Comparison of ENCODE assay signal across 19 cellular contexts in genomic region chr12:38099686-38100085, GRCh38.
DNase-seq lines count a peak whose midpoint lies in the region; ATAC-seq and TF ChIP-seq lines count a peak whose summit lies in the region.
"Had no signal": no experiment of that assay in that cellular context is flagged by ENCODE, and none has a peak within 500 bp of the region (broad histone marks: within the 10 kb centered on the region; RNA-seq: fewer than 3 reads in every experiment).

No MANE protein-coding gene starts in this region.

- no peaks in the 10 kb centered on the region for H3K4me1 ChIP-seq in mesendoderm (ENCODE audit: control insufficient read depth, low read depth, low read length)
- H3K4me1 ChIP-seq: BE2C; BLaER1 treated with 17β-estradiol and CSF1 and Interleukin-3, amounts not matched to agents 10 nM and 100 nM had no signal

- TF ChIP-seq CTCF in mesothelial cell of epicardium (IDR thresholded peaks at IDR 0.05; ENCODE audit: unreplicated experiment): no peak

- H3K18ac ChIP-seq in mesendoderm (ENCODE audit: low read length): no peak overlapping the region

- no peaks in the 10 kb centered on the region for H3K79me2 ChIP-seq in mesendoderm (ENCODE audit: control insufficient read depth, insufficient read depth, low read length)

- no peak overlapping the region for H2BK120ac ChIP-seq in mesendoderm (ENCODE audit: low read depth, low read length)

- peak; percentile 27 for ATAC-seq in stimulated activated memory B cell treated with anti-CD40 and anti-IgM and Interleukin-4, amounts not matched to agents 10 μg/mL and 1 μg/mL and 100 μg/mL, for 72 hours
- ATAC-seq in SK-N-SH treated with all-trans-retinoic acid at 6 μM for 48 hours: no peak

- no peak overlapping the region for H3K9ac ChIP-seq in mesendoderm (ENCODE audit: low read length)
- H3K9ac ChIP-seq: BLaER1 treated with 17β-estradiol and CSF1 and Interleukin-3, amounts not matched to agents 10 nM and 100 nM had no signal

- no peak overlapping the region for H3K4me3 Mint-ChIP-seq in stimulated activated memory B cell treated with anti-CD40 and anti-IgM and Interleukin-4, amounts not matched to agents 10 μg/mL and 1 μg/mL and 100 μg/mL, for 72 hours
- no peak overlapping the region for H3K4me3 Mint-ChIP-seq in mesothelial cell of epicardium
- H3K4me3 Mint-ChIP-seq: CD14-positive monocyte; CD4-positive, alpha-beta T cell; CD8-positive, alpha-beta memory T cell had no signal

- H4K5ac ChIP-seq in mesendoderm (ENCODE audit: low read length): no peak overlapping the region

- no peak overlapping the region for H2BK5ac ChIP-seq in mesendoderm (ENCODE audit: low read length)

- H3K4me1 Mint-ChIP-seq in stimulated activated memory B cell treated with anti-CD40 and anti-IgM and Interleukin-4, amounts not matched to agents 10 μg/mL and 1 μg/mL and 100 μg/mL, for 72 hours: no peaks in the 10 kb centered on the region
- H3K4me1 Mint-ChIP-seq in mesothelial cell of epicardium: no peaks in the 10 kb centered on the region
- H3K4me1 Mint-ChIP-seq: CD14-positive monocyte; CD8-positive, alpha-beta memory T cell had no signal

- H3K4me3 ChIP-seq in H7 (ENCODE audit: insufficient read depth, low read depth, low read length): no peak overlapping the region
- H3K4me3 ChIP-seq in mesendoderm (ENCODE audit: low read length): no peak overlapping the region
- H3K4me3 ChIP-seq: BLaER1 treated with 17β-estradiol and CSF1 and Interleukin-3, amounts not matched to agents 10 nM and 100 nM had no signal

- peak; percentile 14 for DNase-seq in H7
- peak; percentile 0 for DNase-seq in mesendoderm
- no peak for DNase-seq in mesothelial cell of epicardium (ENCODE audit: low spot score in 2 of 2, unreplicated experiment in 2 of 2)
- DNase-seq in ACHN: no peak
- DNase-seq: AML-193; BE2C; CD4-positive, alpha-beta T cell; CD8-positive, alpha-beta memory T cell; DMS 273 treated with DMSO at 0.1 percent for 48 hours; DMS53; DMS79 treated with DMSO at 0.1 percent for 48 hours; GF-D8; GOT3; HCEC 1CT had no signal

- H3K4ac ChIP-seq in mesendoderm (ENCODE audit: low read depth, low read length): no peak overlapping the region

- H2BK15ac ChIP-seq in mesendoderm (replicated peaks; ENCODE audit: low read depth): no peak overlapping the region

- no peak overlapping the region for H3K4me2 ChIP-seq in mesendoderm (ENCODE audit: low read length)
- H3K4me2 ChIP-seq: BLaER1 treated with 17β-estradiol and CSF1 and Interleukin-3, amounts not matched to agents 10 nM and 100 nM had no signal

- no peaks in the 10 kb centered on the region for H3K79me1 ChIP-seq in mesendoderm (ENCODE audit: low read length)

- WGBS in mesendoderm (ENCODE audit: extremely low coverage, insufficient coverage, low lambda C conversion rate): no CpG with 5 or more reads among the region's 19 CpGs

- H3K27ac ChIP-seq in mesendoderm (ENCODE audit: low read depth, low read length): no peak overlapping the region
- H3K27ac ChIP-seq: 22Rv1; BLaER1 treated with 17β-estradiol and CSF1 and Interleukin-3, amounts not matched to agents 10 nM and 100 nM had no signal

- no peaks in the 10 kb centered on the region for H3K27me3 Mint-ChIP-seq in stimulated activated memory B cell treated with anti-CD40 and anti-IgM and Interleukin-4, amounts not matched to agents 10 μg/mL and 1 μg/mL and 100 μg/mL, for 72 hours
- no peaks in the 10 kb centered on the region for H3K27me3 Mint-ChIP-seq in mesothelial cell of epicardium (ENCODE audit: low read depth)
- H3K27me3 Mint-ChIP-seq: CD4-positive, alpha-beta T cell had no signal

- H2AK5ac ChIP-seq in mesendoderm (ENCODE audit: low read length): no peak overlapping the region

- no peak overlapping the region for H3K23ac ChIP-seq in mesendoderm (ENCODE audit: low read length)

- H4K8ac ChIP-seq in mesendoderm (ENCODE audit: low read depth, low read length): no peak overlapping the region

- H3K36me3 Mint-ChIP-seq in stimulated activated memory B cell treated with anti-CD40 and anti-IgM and Interleukin-4, amounts not matched to agents 10 μg/mL and 1 μg/mL and 100 μg/mL, for 72 hours: no peaks in the 10 kb centered on the region
- no peaks in the 10 kb centered on the region for H3K36me3 Mint-ChIP-seq in mesothelial cell of epicardium
- H3K36me3 Mint-ChIP-seq: CD14-positive monocyte had no signal

- in situ Hi-C loops in ACHN (cut with HindIII; ENCODE audit: low pct_ligation_motif_present, low pct_unique_long_range_greater_than_20kb, low sequenced_read_pairs): no loop called here

- H3K9me3 Mint-ChIP-seq in stimulated activated memory B cell treated with anti-CD40 and anti-IgM and Interleukin-4, amounts not matched to agents 10 μg/mL and 1 μg/mL and 100 μg/mL, for 72 hours: peaks cover 6% of the 10 kb centered on the region
- H3K9me3 Mint-ChIP-seq in mesothelial cell of epicardium: peaks cover 40% of the 10 kb centered on the region

- no peak overlapping the region for H3K27ac Mint-ChIP-seq in stimulated activated memory B cell treated with anti-CD40 and anti-IgM and Interleukin-4, amounts not matched to agents 10 μg/mL and 1 μg/mL and 100 μg/mL, for 72 hours
- no peak overlapping the region for H3K27ac Mint-ChIP-seq in mesothelial cell of epicardium
- H3K27ac Mint-ChIP-seq: CD14-positive monocyte; CD4-positive, alpha-beta T cell; CD8-positive, alpha-beta memory T cell had no signal

- H3K27me3 ChIP-seq in H7 (ENCODE audit: control insufficient read depth, insufficient read depth, low read length) (no peaks in the 10 kb centered on the region), mesendoderm (ENCODE audit: insufficient read depth, low read length, poor library complexity) (no peaks in the 10 kb centered on the region)
- H3K27me3 ChIP-seq: BE2C; BLaER1 treated with 17β-estradiol and CSF1 and Interleukin-3, amounts not matched to agents 10 nM and 100 nM had no signal

- H3K36me3 ChIP-seq in H7 (replicated peaks; ENCODE audit: control insufficient read depth, insufficient read depth, low read length) (no peaks in the 10 kb centered on the region), mesendoderm (ENCODE audit: control insufficient read depth, insufficient read depth, low read length) (no peaks in the 10 kb centered on the region)
- H3K36me3 ChIP-seq: BE2C; BLaER1 treated with 17β-estradiol and CSF1 and Interleukin-3, amounts not matched to agents 10 nM and 100 nM had no signal

- H3K56ac ChIP-seq in mesendoderm (ENCODE audit: low read length): no peak overlapping the region

TF ChIP-seq in SK-N-SH treated with all-trans-retinoic acid at 6 μM for 48 hours, 23 proteins besides CTCF, POLR2A, EP300 and RAD21 (continues in another document):
- TF ChIP-seq, protein P1, sequence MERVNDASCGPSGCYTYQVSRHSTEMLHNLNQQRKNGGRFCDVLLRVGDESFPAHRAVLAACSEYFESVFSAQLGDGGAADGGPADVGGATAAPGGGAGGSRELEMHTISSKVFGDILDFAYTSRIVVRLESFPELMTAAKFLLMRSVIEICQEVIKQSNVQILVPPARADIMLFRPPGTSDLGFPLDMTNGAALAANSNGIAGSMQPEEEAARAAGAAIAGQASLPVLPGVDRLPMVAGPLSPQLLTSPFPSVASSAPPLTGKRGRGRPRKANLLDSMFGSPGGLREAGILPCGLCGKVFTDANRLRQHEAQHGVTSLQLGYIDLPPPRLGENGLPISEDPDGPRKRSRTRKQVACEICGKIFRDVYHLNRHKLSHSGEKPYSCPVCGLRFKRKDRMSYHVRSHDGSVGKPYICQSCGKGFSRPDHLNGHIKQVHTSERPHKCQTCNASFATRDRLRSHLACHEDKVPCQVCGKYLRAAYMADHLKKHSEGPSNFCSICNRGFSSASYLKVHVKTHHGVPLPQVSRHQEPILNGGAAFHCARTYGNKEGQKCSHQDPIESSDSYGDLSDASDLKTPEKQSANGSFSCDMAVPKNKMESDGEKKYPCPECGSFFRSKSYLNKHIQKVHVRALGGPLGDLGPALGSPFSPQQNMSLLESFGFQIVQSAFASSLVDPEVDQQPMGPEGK (CRISPR knock-in tag; IDR thresholded peaks at IDR 0.05; ENCODE audit: borderline replicate concordance): no peak
- TF ChIP-seq SNAI2 (CRISPR knock-in tag; IDR thresholded peaks at IDR 0.05) (no peak), ZFP3 (CRISPR knock-in tag; IDR thresholded peaks at IDR 0.05) (no peak), GLIS3 (CRISPR knock-in tag; IDR thresholded peaks at IDR 0.05) (no peak), BACH2 (CRISPR knock-in tag; IDR thresholded peaks at IDR 0.05; ENCODE audit: borderline replicate concordance) (no peak), PPARA (CRISPR knock-in tag; IDR thresholded peaks at IDR 0.05; ENCODE audit: borderline replicate concordance) (no peak), ISL1 (CRISPR knock-in tag; IDR thresholded peaks at IDR 0.05) (no peak), ZNF565 (CRISPR knock-in tag; conservative IDR thresholded peaks at IDR 0.05; ENCODE audit: low read depth) (no peak), TOX (CRISPR knock-in tag; IDR thresholded peaks at IDR 0.05; ENCODE audit: borderline replicate concordance) (no peak), ZC3H10 (CRISPR knock-in tag; IDR thresholded peaks at IDR 0.05) (no peak), ZNF70 (CRISPR knock-in tag; IDR thresholded peaks at IDR 0.05) (no peak), RARB (CRISPR knock-in tag; IDR thresholded peaks at IDR 0.05) (no peak), ESRRG (CRISPR knock-in tag; IDR thresholded peaks at IDR 0.05) (no peak), CSDC2 (CRISPR knock-in tag; IDR thresholded peaks at IDR 0.05) (no peak)
- TF ChIP-seq, protein P2, sequence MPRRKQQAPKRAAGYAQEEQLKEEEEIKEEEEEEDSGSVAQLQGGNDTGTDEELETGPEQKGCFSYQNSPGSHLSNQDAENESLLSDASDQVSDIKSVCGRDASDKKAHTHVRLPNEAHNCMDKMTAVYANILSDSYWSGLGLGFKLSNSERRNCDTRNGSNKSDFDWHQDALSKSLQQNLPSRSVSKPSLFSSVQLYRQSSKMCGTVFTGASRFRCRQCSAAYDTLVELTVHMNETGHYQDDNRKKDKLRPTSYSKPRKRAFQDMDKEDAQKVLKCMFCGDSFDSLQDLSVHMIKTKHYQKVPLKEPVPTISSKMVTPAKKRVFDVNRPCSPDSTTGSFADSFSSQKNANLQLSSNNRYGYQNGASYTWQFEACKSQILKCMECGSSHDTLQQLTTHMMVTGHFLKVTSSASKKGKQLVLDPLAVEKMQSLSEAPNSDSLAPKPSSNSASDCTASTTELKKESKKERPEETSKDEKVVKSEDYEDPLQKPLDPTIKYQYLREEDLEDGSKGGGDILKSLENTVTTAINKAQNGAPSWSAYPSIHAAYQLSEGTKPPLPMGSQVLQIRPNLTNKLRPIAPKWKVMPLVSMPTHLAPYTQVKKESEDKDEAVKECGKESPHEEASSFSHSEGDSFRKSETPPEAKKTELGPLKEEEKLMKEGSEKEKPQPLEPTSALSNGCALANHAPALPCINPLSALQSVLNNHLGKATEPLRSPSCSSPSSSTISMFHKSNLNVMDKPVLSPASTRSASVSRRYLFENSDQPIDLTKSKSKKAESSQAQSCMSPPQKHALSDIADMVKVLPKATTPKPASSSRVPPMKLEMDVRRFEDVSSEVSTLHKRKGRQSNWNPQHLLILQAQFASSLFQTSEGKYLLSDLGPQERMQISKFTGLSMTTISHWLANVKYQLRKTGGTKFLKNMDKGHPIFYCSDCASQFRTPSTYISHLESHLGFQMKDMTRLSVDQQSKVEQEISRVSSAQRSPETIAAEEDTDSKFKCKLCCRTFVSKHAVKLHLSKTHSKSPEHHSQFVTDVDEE (CRISPR knock-in tag; IDR thresholded peaks at IDR 0.05): no peak

Comparison
In these comparisons a context has a peak if more than half of its experiments do, and no peak if none do; other contexts are left out.
1. DNase-seq: peak in H7 (single experiment) and mesendoderm (single experiment); none in mesothelial cell of epicardium (0 of 2) and ACHN (single experiment).